ENCODE assay signal across 11 cellular contexts in genomic region chr2:181682795-181683517, GRCh38. TPM values are rescaled to one million over a fixed set of nuclear protein-coding genes. Genes with fewer than 3 reads are reported as not detected.
DNase-seq lines count a peak whose midpoint lies in the region; ATAC-seq and TF ChIP-seq lines count a peak whose summit lies in the region.
"Had no signal": no experiment of that assay in that cellular context is flagged by ENCODE, and none has a peak within 500 bp of the region (broad histone marks: within the 10 kb centered on the region; RNA-seq: fewer than 3 reads in every experiment).

No MANE protein-coding gene starts in this region.

- intact Hi-C loops in activated CD4-positive, alpha-beta memory T cell treated with anti-CD3 and anti-CD28 coated beads for 36 hours (cut with micrococcal nuclease) = loop anchor here (10.0 kb wide), 1 partner anchor 438 kb away; no protein-coding TSS in a partner anchor

- H3K9ac ChIP-seq in iPS-15b (ENCODE audit: low read depth, low read length) = no peak overlapping the region
- H3K9ac ChIP-seq: BLaER1 treated with 17β-estradiol and CSF1 and Interleukin-3, amounts not matched to agents 10 nM and 100 nM had no signal

- H3K4me1 ChIP-seq in iPS-15b (ENCODE audit: control insufficient read depth, insufficient read depth, low read length) = peaks cover 16% of the 10 kb centered on the region

- H3K4me3 ChIP-seq in iPS-15b (ENCODE audit: low read depth, low read length) = peak overlapping the region; percentile 48
- H3K4me3 ChIP-seq: skin epidermis had no signal

- peak; percentile 16 for ATAC-seq in stimulated activated naive CD8-positive, alpha-beta T cell treated with anti-CD3 and anti-CD28 coated beads, Interleukin-15, amount 100 ng/mL, for 72 hours
- ATAC-seq in SK-N-SH treated with all-trans-retinoic acid at 6 μM for 48 hours (no peak), HG02571 (IDR thresholded peaks at IDR 0.05; ENCODE audit: unreplicated experiment) (no peak)

- no peaks in the 10 kb centered on the region for H3K36me3 Mint-ChIP-seq in activated T-cell treated with anti-CD3 and anti-CD28 coated beads, Interleukin-2, amount 50 U/mL, for 24 hours (ENCODE audit: low read depth)
- peaks cover 5% of the 10 kb centered on the region for H3K36me3 Mint-ChIP-seq in activated CD4-positive, alpha-beta memory T cell treated with anti-CD3 and anti-CD28 coated beads for 36 hours

- peaks cover 96% of the 10 kb centered on the region for H3K27me3 Mint-ChIP-seq in activated T-cell treated with anti-CD3 and anti-CD28 coated beads, Interleukin-2, amount 50 U/mL, for 24 hours
- H3K27me3 Mint-ChIP-seq in activated CD4-positive, alpha-beta memory T cell treated with anti-CD3 and anti-CD28 coated beads for 36 hours = peaks cover 84% of the 10 kb centered on the region
- H3K27me3 Mint-ChIP-seq in stimulated activated naive CD8-positive, alpha-beta T cell treated with anti-CD3 and anti-CD28 coated beads, Interleukin-15, amount 100 ng/mL, for 72 hours = peaks cover 97% of the 10 kb centered on the region

- H3K36me3 ChIP-seq in iPS-15b (ENCODE audit: control insufficient read depth, insufficient read depth, low read length) = no peaks in the 10 kb centered on the region

- H3K9me3 ChIP-seq in iPS-15b (ENCODE audit: control insufficient read depth, insufficient read depth, low read length) = no peaks in the 10 kb centered on the region

- H3K27me3 ChIP-seq in iPS-15b (ENCODE audit: control insufficient read depth, insufficient read depth, low read length) = peaks cover 95% of the 10 kb centered on the region

- DNase-seq in activated T-cell treated with anti-CD3 and anti-CD28 coated beads, Interleukin-2, amount 50 U/mL, for 24 hours = no peak
- DNase-seq in activated T-cell treated with anti-CD3 and anti-CD28 coated beads for 4 hours = no peak
- no peak for DNase-seq in activated CD4-positive, alpha-beta memory T cell treated with anti-CD3 and anti-CD28 coated beads for 36 hours
- peak in 1 of 2 donors; percentile 1 for DNase-seq in stimulated activated naive CD8-positive, alpha-beta T cell treated with anti-CD3 and anti-CD28 coated beads, Interleukin-15, amount 100 ng/mL, for 72 hours
- DNase-seq in effector CD8-positive, alpha-beta T cell (lab: John Stamatoyannopoulos, UW) = no peak

- CTCF ChIA-PET in activated CD4-positive, alpha-beta memory T cell treated with anti-CD3 and anti-CD28 coated beads for 36 hours (lab: Charles Lee) = no interaction called here

- peaks cover 3% of the 10 kb centered on the region for H3K9me3 Mint-ChIP-seq in activated T-cell treated with anti-CD3 and anti-CD28 coated beads, Interleukin-2, amount 50 U/mL, for 24 hours
- peaks cover 4% of the 10 kb centered on the region for H3K9me3 Mint-ChIP-seq in activated CD4-positive, alpha-beta memory T cell treated with anti-CD3 and anti-CD28 coated beads for 36 hours
- H3K9me3 Mint-ChIP-seq in stimulated activated naive CD8-positive, alpha-beta T cell treated with anti-CD3 and anti-CD28 coated beads, Interleukin-15, amount 100 ng/mL, for 72 hours = peaks cover 5 to 9% of the 10 kb centered on the region in 2 donors

- H3K4me1 Mint-ChIP-seq in activated T-cell treated with anti-CD3 and anti-CD28 coated beads, Interleukin-2, amount 50 U/mL, for 24 hours (ENCODE audit: low read depth) = peaks cover 58% of the 10 kb centered on the region
- peaks cover 38% of the 10 kb centered on the region for H3K4me1 Mint-ChIP-seq in activated CD4-positive, alpha-beta memory T cell treated with anti-CD3 and anti-CD28 coated beads for 36 hours (ENCODE audit: low read depth)
- H3K4me1 Mint-ChIP-seq in stimulated activated naive CD8-positive, alpha-beta T cell treated with anti-CD3 and anti-CD28 coated beads, Interleukin-15, amount 100 ng/mL, for 72 hours = peaks cover 69% of the 10 kb centered on the region

- H3K4me3 Mint-ChIP-seq in activated T-cell treated with anti-CD3 and anti-CD28 coated beads, Interleukin-2, amount 50 U/mL, for 24 hours = peak overlapping the region; percentile 73
- peak overlapping the region; percentile 56 for H3K4me3 Mint-ChIP-seq in activated CD4-positive, alpha-beta memory T cell treated with anti-CD3 and anti-CD28 coated beads for 36 hours
- peak overlapping the region; percentile 80 to 81 for H3K4me3 Mint-ChIP-seq in stimulated activated naive CD8-positive, alpha-beta T cell treated with anti-CD3 and anti-CD28 coated beads, Interleukin-15, amount 100 ng/mL, for 72 hours

- H3K27ac Mint-ChIP-seq in activated T-cell treated with anti-CD3 and anti-CD28 coated beads, Interleukin-2, amount 50 U/mL, for 24 hours = no peak overlapping the region
- no peak overlapping the region for H3K27ac Mint-ChIP-seq in activated CD4-positive, alpha-beta memory T cell treated with anti-CD3 and anti-CD28 coated beads for 36 hours
- H3K27ac Mint-ChIP-seq in stimulated activated naive CD8-positive, alpha-beta T cell treated with anti-CD3 and anti-CD28 coated beads, Interleukin-15, amount 100 ng/mL, for 72 hours = peak overlapping the region in 1 of 2 donors; percentile 42

- POLR2A ChIA-PET in activated CD4-positive, alpha-beta memory T cell treated with anti-CD3 and anti-CD28 coated beads for 36 hours (lab: Charles Lee) = no interaction called here

TF ChIP-seq in SK-N-SH treated with all-trans-retinoic acid at 6 μM for 48 hours, 23 proteins besides CTCF, POLR2A, EP300 and RAD21:
- TF ChIP-seq ZC3H10 (CRISPR knock-in tag; IDR thresholded peaks at IDR 0.05) (no peak), TOX (CRISPR knock-in tag; IDR thresholded peaks at IDR 0.05; ENCODE audit: borderline replicate concordance) (no peak), ISL1 (CRISPR knock-in tag; IDR thresholded peaks at IDR 0.05) (no peak), ESRRG (CRISPR knock-in tag; IDR thresholded peaks at IDR 0.05) (no peak), ZFP3 (CRISPR knock-in tag; IDR thresholded peaks at IDR 0.05) (no peak), GLIS3 (CRISPR knock-in tag; IDR thresholded peaks at IDR 0.05) (no peak), PPARA (CRISPR knock-in tag; IDR thresholded peaks at IDR 0.05; ENCODE audit: borderline replicate concordance) (no peak), ZNF565 (CRISPR knock-in tag; conservative IDR thresholded peaks at IDR 0.05; ENCODE audit: low read depth) (no peak), CSRNP3 (CRISPR knock-in tag; IDR thresholded peaks at IDR 0.05) (no peak), SNAI2 (CRISPR knock-in tag; IDR thresholded peaks at IDR 0.05) (no peak)

RNA-seq across cellular contexts. Expression of gene NEUROD1, which starts 2.6 kb away (rescaled TPM):
- total RNA-seq in activated CD4-positive, alpha-beta memory T cell treated with anti-CD3 and anti-CD28 coated beads for 36 hours = not detected
- total RNA-seq: bronchial epithelial cell had no signal

RNA-seq across cellular contexts. Expression of gene CERKL, which starts 26.1 kb away (rescaled TPM):
- not detected for total RNA-seq in activated CD4-positive, alpha-beta memory T cell treated with anti-CD3 and anti-CD28 coated beads for 36 hours
- total RNA-seq: bronchial epithelial cell had no signal
